3 cellular contexts compared by ENCODE assay signal in the genomic region with DNA sequence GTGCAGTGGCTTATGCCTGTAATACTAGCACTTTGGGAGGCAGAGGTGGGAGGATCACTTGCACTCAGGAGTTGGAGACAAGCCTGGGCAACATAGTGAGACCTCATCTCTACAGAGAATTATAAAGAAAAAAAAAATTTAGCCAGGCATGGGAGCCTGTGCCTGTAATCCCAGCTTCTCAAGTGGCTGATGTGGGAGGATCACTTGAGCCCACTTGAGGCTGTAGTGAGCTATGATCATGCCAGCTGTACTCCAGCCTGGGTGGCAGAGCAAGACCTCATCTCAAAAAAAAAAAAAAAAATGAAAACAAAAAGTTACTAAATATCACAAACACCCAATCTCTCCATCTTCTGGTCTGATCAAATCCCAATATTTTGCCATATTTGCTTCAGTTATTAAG.
DNase-seq lines count a peak whose midpoint lies in the region; ATAC-seq lines count a peak whose summit lies in the region.
"Not testable (repeated sequence)": the region's sequence is repeated elsewhere in the genome, so short reads cannot be mapped to it uniquely, and the experiment has no call there.

No MANE protein-coding gene starts in this region.

- peak; percentile 51 for ATAC-seq in Right ventricle myocardium inferior
- ATAC-seq in Right ventricle myocardium superior (ENCODE audit: poor library complexity) = peak; percentile 79
- ATAC-seq in left ventricle myocardium superior = peak; percentile 78

- intact Hi-C loops in Right ventricle myocardium inferior (cut with DNase I); Right ventricle myocardium superior (cut with DNase I); left ventricle myocardium superior (cut with micrococcal nuclease): not testable (repeated sequence)

- not testable (repeated sequence) for DNase-seq in Right ventricle myocardium inferior (ENCODE audit: missing footprints); Right ventricle myocardium superior; left ventricle myocardium superior
